Comparison of ENCODE assay signal across 5 cellular contexts in the genomic region with DNA sequence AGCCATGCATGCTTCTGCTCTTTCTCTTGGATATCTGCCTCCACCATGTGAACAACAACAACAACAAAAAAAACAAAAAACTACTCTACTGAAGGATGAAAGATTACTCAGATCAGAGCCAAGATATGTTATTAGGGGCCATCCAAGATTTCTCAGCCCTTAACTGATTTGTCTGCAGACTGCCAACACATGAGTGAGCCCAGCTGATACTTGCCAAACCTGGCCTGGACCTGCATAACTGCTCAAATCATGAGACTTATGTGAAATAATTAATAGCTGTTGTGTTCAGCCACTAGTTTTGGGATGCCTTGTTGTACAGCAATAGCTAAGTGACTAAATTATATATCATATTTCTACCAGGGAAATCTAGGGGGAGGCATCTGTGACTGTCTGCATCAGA.
"Had no signal": no experiment of that assay in that cellular context is flagged by ENCODE, and none has a peak within 500 bp of the region (broad histone marks: within the 10 kb centered on the region; RNA-seq: fewer than 3 reads in every experiment).

No MANE protein-coding gene starts in this region.

- H3K27ac ChIP-seq: HL-60 had no signal

- H3K4me3 ChIP-seq: K562 had no signal

- DNase-seq: IMR-90, KBM-7 had no signal

- ATAC-seq: HepG2, K562 had no signal
